In the genomic region with DNA sequence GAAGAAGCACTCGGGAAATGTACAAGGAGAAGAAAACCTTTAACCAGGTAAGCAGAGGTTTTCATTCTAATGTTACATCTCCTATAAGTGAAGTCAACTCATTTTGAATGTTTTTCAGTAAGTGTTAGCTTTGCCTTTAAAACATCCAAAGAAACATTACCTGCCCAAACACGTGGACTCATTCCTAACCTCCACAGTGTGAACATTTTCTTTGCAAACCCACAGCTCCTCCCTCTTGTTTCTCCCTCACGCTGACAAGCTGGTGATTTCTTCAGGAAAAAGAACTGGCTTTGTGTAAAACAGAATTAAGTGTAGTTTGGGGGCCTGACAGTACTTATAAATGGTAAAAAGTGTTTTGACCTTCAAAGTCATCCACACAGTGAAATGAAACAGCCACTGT, we compare ENCODE assay signal across 18 cellular contexts.
"Had no signal": no experiment of that assay in that cellular context is flagged by ENCODE, and none has a peak within 500 bp of the region (broad histone marks: within the 10 kb centered on the region; RNA-seq: fewer than 3 reads in every experiment).

No MANE protein-coding gene starts in this region.

- ATAC-seq: activated CD4-positive, CD25-positive, alpha-beta regulatory T cell treated with anti-CD3 and anti-CD28 coated beads, Interleukin-2, amount 50 U/mL, for 24 hours; activated naive CD8-positive, alpha-beta T cell treated with anti-CD3 and anti-CD28 coated beads, Interleukin-2, amount 50 U/mL, for 24 hours; activated T-helper 17 cell treated with anti-CD3 and anti-CD28 coated beads, Interleukin-2, amount 50 U/mL, for 72 hours; stimulated activated memory B cell treated with anti-CD40 and anti-IgM and Interleukin-4, amounts not matched to agents 10 μg/mL and 1 μg/mL and 100 μg/mL, for 72 hours had no signal

- H3K4me3 ChIP-seq: cardiac muscle cell, esophagus muscularis mucosa, tibial nerve, vagina had no signal

- H3K9me3 ChIP-seq: esophagus muscularis mucosa, tibial nerve, vagina had no signal

- H3K4me1 Mint-ChIP-seq: activated naive CD8-positive, alpha-beta T cell treated with anti-CD3 and anti-CD28 coated beads, Interleukin-2, amount 50 U/mL, for 24 hours; activated T-helper 17 cell treated with anti-CD3 and anti-CD28 coated beads, Interleukin-2, amount 50 U/mL, for 72 hours; stimulated activated memory B cell treated with anti-CD40 and anti-IgM and Interleukin-4, amounts not matched to agents 10 μg/mL and 1 μg/mL and 100 μg/mL, for 72 hours had no signal

- H3K27ac Mint-ChIP-seq: activated naive CD4-positive, alpha-beta T cell treated with anti-CD3 and anti-CD28 coated beads for 36 hours; activated naive CD8-positive, alpha-beta T cell treated with anti-CD3 and anti-CD28 coated beads, Interleukin-2, amount 50 U/mL, for 24 hours; activated T-helper 17 cell treated with anti-CD3 and anti-CD28 coated beads, Interleukin-2, amount 50 U/mL, for 72 hours; mesothelial cell of epicardium; stimulated activated memory B cell treated with anti-CD40 and anti-IgM and Interleukin-4, amounts not matched to agents 10 μg/mL and 1 μg/mL and 100 μg/mL, for 72 hours had no signal

- H3K4me3 Mint-ChIP-seq: activated naive CD4-positive, alpha-beta T cell treated with anti-CD3 and anti-CD28 coated beads for 36 hours; activated naive CD8-positive, alpha-beta T cell treated with anti-CD3 and anti-CD28 coated beads, Interleukin-2, amount 50 U/mL, for 24 hours; activated T-helper 17 cell treated with anti-CD3 and anti-CD28 coated beads, Interleukin-2, amount 50 U/mL, for 72 hours; mesothelial cell of epicardium; neural crest cell; stimulated activated memory B cell treated with anti-CD40 and anti-IgM and Interleukin-4, amounts not matched to agents 10 μg/mL and 1 μg/mL and 100 μg/mL, for 72 hours had no signal

- H3K9me3 Mint-ChIP-seq: activated naive CD4-positive, alpha-beta T cell treated with anti-CD3 and anti-CD28 coated beads for 36 hours; activated naive CD8-positive, alpha-beta T cell treated with anti-CD3 and anti-CD28 coated beads, Interleukin-2, amount 50 U/mL, for 24 hours; activated T-helper 17 cell treated with anti-CD3 and anti-CD28 coated beads, Interleukin-2, amount 50 U/mL, for 72 hours; mesothelial cell of epicardium; neural crest cell; stimulated activated memory B cell treated with anti-CD40 and anti-IgM and Interleukin-4, amounts not matched to agents 10 μg/mL and 1 μg/mL and 100 μg/mL, for 72 hours had no signal

- H3K36me3 Mint-ChIP-seq: mesothelial cell of epicardium; stimulated activated memory B cell treated with anti-CD40 and anti-IgM and Interleukin-4, amounts not matched to agents 10 μg/mL and 1 μg/mL and 100 μg/mL, for 72 hours had no signal

- H3K27me3 ChIP-seq: cardiac muscle cell, esophagus muscularis mucosa, tibial nerve, vagina had no signal

- H3K27ac ChIP-seq: cardiac muscle cell, tibial nerve, vagina had no signal

- H3K4me1 ChIP-seq: tibial nerve had no signal

- H3K36me3 ChIP-seq: cardiac muscle cell, vagina had no signal

- DNase-seq: activated CD4-positive, alpha-beta T cell treated with anti-CD3 and anti-CD28 coated beads, Interleukin-2, amount 50 U/mL, for 1 hour; activated CD8-positive, alpha-beta memory T cell treated with anti-CD3 and anti-CD28 coated beads for 24 hours; activated naive CD4-positive, alpha-beta T cell treated with anti-CD3 and anti-CD28 coated beads for 36 hours; activated naive CD8-positive, alpha-beta T cell treated with anti-CD3 and anti-CD28 coated beads, Interleukin-2, amount 50 U/mL, for 24 hours; aorta; hippocampal formation; posterior cingulate gyrus; stimulated activated CD4-positive, alpha-beta T cell treated with anti-CD3 and anti-CD28 coated beads, Interleukin-2, amount 100 ng/mL, for 48 hours; SW 1271 had no signal

- H3K27me3 Mint-ChIP-seq: activated naive CD8-positive, alpha-beta T cell treated with anti-CD3 and anti-CD28 coated beads, Interleukin-2, amount 50 U/mL, for 24 hours; stimulated activated memory B cell treated with anti-CD40 and anti-IgM and Interleukin-4, amounts not matched to agents 10 μg/mL and 1 μg/mL and 100 μg/mL, for 72 hours had no signal
